Comparison of ENCODE assay signal across 10 cellular contexts in the genomic region with DNA sequence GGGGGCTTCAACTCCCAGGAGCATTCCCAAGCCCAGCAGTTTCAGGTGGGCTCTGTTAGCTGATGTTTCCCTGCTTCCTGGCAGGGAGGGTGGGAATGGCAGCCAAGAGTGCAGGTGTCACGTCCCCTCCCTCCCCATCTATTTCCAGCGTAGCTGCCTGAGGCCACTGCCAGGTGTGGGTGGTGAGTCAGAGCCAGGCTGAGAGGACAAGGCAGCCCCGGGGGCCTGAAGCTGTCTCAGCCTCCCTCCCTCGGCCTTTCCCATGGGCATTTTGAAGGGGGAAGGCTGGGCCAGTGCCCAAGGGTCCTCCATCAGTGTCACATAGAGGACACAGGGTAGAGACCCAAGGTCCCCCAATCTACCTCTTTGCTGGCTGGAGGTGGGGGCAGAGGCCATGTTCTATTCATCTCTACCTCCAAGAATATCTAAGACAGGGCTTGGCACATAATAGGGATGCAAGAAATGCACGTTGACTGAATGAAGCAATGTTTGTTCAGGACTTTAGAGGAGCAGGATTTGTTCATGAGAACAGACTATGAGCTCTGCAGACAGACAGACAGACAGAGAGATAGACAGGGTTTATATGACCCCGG. TPM values are rescaled to one million over a fixed set of nuclear protein-coding genes. Genes with fewer than 3 reads are reported as not detected.
DNase-seq lines count a peak whose midpoint lies in the region; ATAC-seq, FAIRE-seq and TF ChIP-seq lines count a peak whose summit lies in the region.
"Had no signal": no experiment of that assay in that cellular context is flagged by ENCODE, and none has a peak within 500 bp of the region (broad histone marks: within the 10 kb centered on the region; RNA-seq: fewer than 3 reads in every experiment).

No MANE protein-coding gene starts in this region.

- H3K4me3 Mint-ChIP-seq in WTC11 (no peak overlapping the region), nephron progenitor cell (no peak overlapping the region)
- H3K4me3 Mint-ChIP-seq: GM23338 had no signal

- H3K4me1 ChIP-seq in HepG2 (ENCODE audit: insufficient read depth, low read length) (peaks cover 98% of the 10 kb centered on the region), right lobe of liver (no peaks in the 10 kb centered on the region), hepatocyte (ENCODE audit: insufficient read depth) (peaks cover 6% of the 10 kb centered on the region)

- ATAC-seq in HepG2 (no peak), right lobe of liver (no peak), WTC11 (no peak), GM19463 (IDR thresholded peaks at IDR 0.05; ENCODE audit: unreplicated experiment) (no peak)
- ATAC-seq: GM23338 had no signal

- no peak for TF ChIP-seq POLR2A in HepG2 (IDR thresholded peaks at IDR 0.05; ENCODE audit: insufficient read depth in 1 of 2, low read depth in 2 of 2, low read length in 2 of 2)
- TF ChIP-seq POLR2A in right lobe of liver (IDR thresholded peaks at IDR 0.05) = no peak

- POLR2A ChIA-PET in HepG2 (lab: Yijun Ruan, JAX) = interaction anchor here (0.7 to 5.0 kb wide), 2 partner anchors 16 to 36 kb away, joined by 3 to 54 read pairs; partner anchors contain the start of gene ID3
- POLR2A ChIA-PET in WTC11 (lab: Charles Lee) = no interaction called here

- H3K4me3 ChIP-seq in HepG2 (replicated peaks in 1 of 3; ENCODE audit: insufficient read depth in 1 of 3, low read depth in 2 of 3, low read length in 3 of 3) = no peak overlapping the region; a peak in 1 of 6 replicates
- H3K4me3 ChIP-seq in right lobe of liver = no peak overlapping the region
- H3K4me3 ChIP-seq in hepatocyte = no peak overlapping the region
- H3K4me3 ChIP-seq: GM23338 had no signal

- no peaks in the 10 kb centered on the region for H3K36me3 ChIP-seq in HepG2 (replicated peaks in 1 of 2; ENCODE audit: control insufficient read depth in 1 of 2, insufficient read depth in 2 of 2, low read length in 2 of 2)
- H3K36me3 ChIP-seq in right lobe of liver = no peaks in the 10 kb centered on the region
- no peaks in the 10 kb centered on the region for H3K36me3 ChIP-seq in hepatocyte (replicated peaks; ENCODE audit: insufficient read depth, low read depth)

- DNase-seq in HepG2 (ENCODE audit: low spot score) (peak; percentile 40), right lobe of liver (no peak), NCI-H510A treated with DMSO at 0.1 percent for 48 hours (lab: John Stamatoyannopoulos, UW) (peak; percentile 30), hepatocyte (ENCODE audit: low spot score) (peak; percentile 63), WTC11 (ENCODE audit: low spot score) (no peak), HuH-7 (ENCODE audit: low spot score) (no peak), nephron progenitor cell (no peak)
- DNase-seq: NCI-H524 treated with DMSO at 0.1 percent for 48 hours had no signal

- TF ChIP-seq EP300 in HepG2 (IDR thresholded peaks at IDR 0.05; ENCODE audit: low read depth in 2 of 2, low read length in 2 of 2) (no peak), HepG2 (CRISPR knock-in tag; IDR thresholded peaks at IDR 0.05; ENCODE audit: borderline replicate concordance) (no peak)

- no peak for TF ChIP-seq RAD21 in HepG2 (CRISPR knock-in tag; IDR thresholded peaks at IDR 0.05)

- H4K20me1 ChIP-seq in HepG2 (ENCODE audit: insufficient read depth, low read length) (no peaks in the 10 kb centered on the region), hepatocyte (ENCODE audit: insufficient read depth, poor library complexity, severe bottlenecking) (no peaks in the 10 kb centered on the region)

- TF ChIP-seq CTCF in HepG2 (CRISPR knock-in tag; IDR thresholded peaks at IDR 0.05) (no peak), right lobe of liver (IDR thresholded peaks at IDR 0.05) (no peak), hepatocyte (IDR thresholded peaks at IDR 0.05; ENCODE audit: poor library complexity) (no peak), WTC11 (IDR thresholded peaks at IDR 0.05) (no peak), nephron progenitor cell (IDR thresholded peaks at IDR 0.05) (no peak)

- H3K4me2 ChIP-seq in HepG2 (ENCODE audit: low read depth, low read length) (peak overlapping the region; percentile 85), hepatocyte (no peak overlapping the region)
- H3K4me2 ChIP-seq: GM23338 had no signal

- H3K79me2 ChIP-seq in HepG2 (ENCODE audit: insufficient read depth, low read length) = no peaks in the 10 kb centered on the region
- H3K79me2 ChIP-seq in hepatocyte = no peaks in the 10 kb centered on the region

- H3K27ac Mint-ChIP-seq in WTC11 (no peak overlapping the region), nephron progenitor cell (no peak overlapping the region)

- H3K4me1 Mint-ChIP-seq in WTC11 (peaks cover 78% of the 10 kb centered on the region), nephron progenitor cell (peaks cover 94% of the 10 kb centered on the region)

- no peak overlapping the region for H3K9ac ChIP-seq in HepG2 (ENCODE audit: insufficient read depth, low read depth, low read length)

- H3K9me3 ChIP-seq in HepG2 (ENCODE audit: low read length) = no peaks in the 10 kb centered on the region
- H3K9me3 ChIP-seq in right lobe of liver = no peaks in the 10 kb centered on the region
- no peaks in the 10 kb centered on the region for H3K9me3 ChIP-seq in hepatocyte (ENCODE audit: low read depth)

- H3K9me2 ChIP-seq in hepatocyte (replicated peaks; ENCODE audit: insufficient read depth) = no peaks in the 10 kb centered on the region

- H3K9me3 Mint-ChIP-seq in WTC11 (no peaks in the 10 kb centered on the region), nephron progenitor cell (no peaks in the 10 kb centered on the region)
- H3K9me3 Mint-ChIP-seq: GM23338 had no signal

- H3K27me3 ChIP-seq in HepG2 (ENCODE audit: control insufficient read depth in 1 of 2, insufficient read depth in 2 of 2, low read length in 2 of 2) (0 out of 5 replicates have a peak, but pooled peaks cover 0 to 2% of the 10 kb centered on the region in 2 experiments), right lobe of liver (no peaks in the 10 kb centered on the region), hepatocyte (no peaks in the 10 kb centered on the region)

- intact Hi-C loops in HepG2 (cut with micrococcal nuclease; ENCODE audit: unreplicated experiment) = loop anchor here (5.0 kb wide), 1 partner anchor 36 kb away; the partner anchor contains the start of gene ID3
- intact Hi-C loops in right lobe of liver (cut with DNase I) = no loop called here

- H2AFZ ChIP-seq in HepG2 (ENCODE audit: low read length) (no peak overlapping the region), hepatocyte (no peak overlapping the region)

- 0% methylated on average over 2 of the region's 6 CpGs for WGBS in HepG2 (ENCODE audit: low lambda C conversion rate)
- 50% methylated on average over 2 of the region's 6 CpGs for WGBS in right lobe of liver (ENCODE audit: insufficient coverage, low coverage, low lambda C conversion rate, missing lambda C conversion rate)
- WGBS in hepatocyte (ENCODE audit: low lambda C conversion rate, missing lambda C conversion rate) = 48% methylated on average over 5 of the region's 6 CpGs

- BruUV-seq in HepG2 (replicated peaks; lab: Mats Ljungman, UMichigan) = no TSS peak

- CTCF ChIA-PET in HepG2 (lab: Yijun Ruan, JAX; ENCODE audit: low intra/inter-chr PET ratio, low total read pairs) = no interaction called here
- CTCF ChIA-PET in WTC11 (lab: Charles Lee) = interaction anchor here (0.7 to 4.5 kb wide), 3 partner anchors 41 to 64 kb away, joined by 3 to 25 read pairs (median 5); no protein-coding TSS in a partner anchor

- no peak overlapping the region for H3K27ac ChIP-seq in HepG2 (ENCODE audit: extremely low read length, insufficient read depth, low read length)
- no peak overlapping the region for H3K27ac ChIP-seq in right lobe of liver
- H3K27ac ChIP-seq in hepatocyte = peak overlapping the region; percentile 10

- H3K27me3 Mint-ChIP-seq in WTC11 (ENCODE audit: low read depth) (no peaks in the 10 kb centered on the region; the same call in 1 of the 2 replicates), nephron progenitor cell (ENCODE audit: low read depth, poor library complexity) (no peaks in the 10 kb centered on the region)

- in situ Hi-C loops in HepG2 (cut with HindIII; ENCODE audit: extremely low pct_ligation_motif_present, low pct_unique_long_range_greater_than_20kb) = no loop called here

- H3K36me3 Mint-ChIP-seq in WTC11 (no peaks in the 10 kb centered on the region), nephron progenitor cell (ENCODE audit: low read depth) (no peaks in the 10 kb centered on the region)

- FAIRE-seq in HepG2 (lab: Jason Lieb, UNC) = no peak

TF ChIP-seq in WTC11, 78 proteins besides CTCF, POLR2A, EP300 and RAD21:
- no peak for TF ChIP-seq SP1 (CRISPR knock-in tag; conservative IDR thresholded peaks at IDR 0.05)

RNA-seq across cellular contexts. Expression of gene ID3, which starts 34.4 kb away (rescaled TPM):
- 67.8 and 115 TPM in 2 replicates for total RNA-seq in HepG2 (2016; rRNA removed; fragmentation: Illumina TruSeq; extraction: Trizol)
- total RNA-seq in HepG2 (2016; cell fraction: cytosol; rRNA removed; fragmentation: Illumina TruSeq; extraction: Trizol; ENCODE audit: low read depth) = 119 and 126 TPM in 2 replicates
- total RNA-seq in HepG2 (2016; cell fraction: insoluble cytoplasmic fraction; rRNA removed; fragmentation: Illumina TruSeq; extraction: Trizol) = 65.6 and 120 TPM in 2 replicates
- total RNA-seq in HepG2 (2016; cell fraction: membrane; rRNA removed; fragmentation: Illumina TruSeq; extraction: Trizol) = 79.8 and 82.4 TPM in 2 replicates
- 82.3 and 85.6 TPM in 2 replicates for total RNA-seq in HepG2 (2016; cell fraction: nucleus; rRNA removed; fragmentation: Illumina TruSeq; extraction: Trizol)
- polyA plus RNA-seq in HepG2 (2011; rRNA removed) = 34.9 and 64.8 TPM in 2 replicates
- polyA plus RNA-seq in HepG2 (2011; cell fraction: cytosol; rRNA removed) = 40.3 and 106 TPM in 2 replicates
- polyA plus RNA-seq in HepG2 (2011; cell fraction: nucleus; rRNA removed) = 50.4 and 124 TPM in 2 replicates
- polyA plus RNA-seq in HepG2 (2012) = 19.1 and 19.4 TPM in 2 replicates
- polyA plus RNA-seq in HepG2 (2016; cell fraction: cytosol; fragmentation: Illumina TruSeq; extraction: Trizol; ENCODE audit: low read depth) = 19.4 and 20.9 TPM in 2 replicates
- polyA plus RNA-seq in HepG2 (2016; cell fraction: insoluble cytoplasmic fraction; fragmentation: Illumina TruSeq; extraction: Trizol; ENCODE audit: low read depth) = 67.3 and 67.6 TPM in 2 replicates
- polyA plus RNA-seq in HepG2 (2016; cell fraction: membrane; fragmentation: Illumina TruSeq; extraction: Trizol; ENCODE audit: low read depth) = 27.8 and 28.9 TPM in 2 replicates
- polyA plus RNA-seq in HepG2 (2016; cell fraction: nucleus; fragmentation: Illumina TruSeq; extraction: Trizol; ENCODE audit: insufficient read depth, low read depth) = 106 and 110 TPM in 2 replicates
- polyA minus RNA-seq in HepG2 (2011; rRNA and poly(A)+ RNA removed; ENCODE audit: low replicate concordance) = 66.2 and 315 TPM in 2 replicates
- 18.4 and 43.5 TPM in 2 replicates for polyA minus RNA-seq in HepG2 (2011; cell fraction: cytosol; rRNA and poly(A)+ RNA removed)
- 53.5 and 115 TPM in 2 replicates for polyA minus RNA-seq in HepG2 (2011; cell fraction: nucleus; rRNA and poly(A)+ RNA removed)
- total RNA-seq in right lobe of liver = 10 to 100 TPM; 12.7 to 44.6 (median 27.0) TPM
- 155 and 186 TPM in 2 replicates for total RNA-seq in hepatocyte
- polyA plus RNA-seq in hepatocyte = 314 and 336 TPM in 2 replicates
- total RNA-seq in WTC11 (2021) = 168 to 278 TPM (median 273 TPM) in 3 replicates

Comparison
In these comparisons a context has a peak if more than half of its experiments do, and no peak if none do; other contexts are left out.
1. DNase-seq: peak in HepG2 (single experiment), NCI-H510A treated with DMSO at 0.1 percent for 48 hours (single experiment) and hepatocyte (single experiment); none in right lobe of liver (0 of 3), WTC11 (single experiment), HuH-7 (single experiment) and nephron progenitor cell (single experiment).